ENCODE assay signal across 6 cellular contexts in the genomic region with DNA sequence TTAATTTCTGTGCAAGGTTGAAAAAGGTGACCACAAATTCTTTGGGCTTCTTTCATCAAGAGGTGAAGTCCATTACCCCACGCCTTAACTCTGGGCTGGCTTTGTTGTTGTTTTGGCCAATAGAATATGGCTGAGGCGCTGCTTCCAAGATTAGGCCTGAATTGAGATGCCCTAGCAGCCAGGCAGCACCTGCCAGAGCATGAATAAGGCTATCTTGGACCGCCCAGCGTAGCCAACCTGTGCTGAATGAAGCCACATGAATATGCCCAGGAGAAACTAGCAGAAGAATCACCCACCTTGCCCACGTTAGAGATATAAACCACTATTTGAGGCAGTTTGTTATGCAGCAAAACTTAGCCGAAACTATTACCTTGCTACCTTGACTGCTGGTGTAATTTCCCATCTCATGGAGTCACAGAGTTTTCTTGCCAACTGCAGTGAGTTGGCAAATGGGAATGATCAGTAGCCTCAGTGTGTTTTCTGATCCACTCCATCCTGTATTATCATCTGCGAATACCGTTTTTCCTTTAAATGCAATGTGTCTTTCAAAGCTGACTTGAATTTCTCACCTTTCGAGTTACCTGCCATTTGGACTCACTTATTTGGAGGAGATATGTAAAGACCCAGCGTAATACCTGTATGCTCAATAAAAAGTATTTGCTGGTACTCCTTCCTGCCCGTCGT. TPM values are rescaled to one million over a fixed set of nuclear protein-coding genes. Genes with fewer than 3 reads are reported as not detected.
DNase-seq lines count a peak whose midpoint lies in the region; ATAC-seq and TF ChIP-seq lines count a peak whose summit lies in the region.

No MANE protein-coding gene starts in this region.

- H3K4me3 ChIP-seq in cardiac muscle cell (peak overlapping the region; percentile 72), fibroblast of mammary gland (ENCODE audit: control insufficient read depth, low read depth, low read length) (peak overlapping the region; percentile 91), suprapubic skin (peak overlapping the region; percentile 85)

- WGBS in suprapubic skin = 40% methylated on average over 12 of the region's 12 CpGs

- TF ChIP-seq EP300 in suprapubic skin (IDR thresholded peaks at IDR 0.05) = no peak

- H3K4me1 ChIP-seq in cardiac muscle cell (ENCODE audit: low read depth) = peaks cover 13% of the 10 kb centered on the region
- peaks cover 20% of the 10 kb centered on the region for H3K4me1 ChIP-seq in suprapubic skin

- DNase-seq in cardiac muscle cell (ENCODE audit: low read depth in 1 of 2, low spot score in 1 of 2) (peak in 1 of 2 donors; percentile 7), left cardiac atrium (no peak), fibroblast of mammary gland (ENCODE audit: low read depth) (peak; percentile 24), suprapubic skin (ENCODE audit: low spot score in 2 of 2) (no peak), NCI-H1092 (lab: John Stamatoyannopoulos, UW) (no peak)
- DNase-seq in activated effector memory CD4-positive, alpha-beta T cell treated with anti-CD3 and anti-CD28 coated beads, Interleukin-2, amount 50 U/mL, for 16 hours = no peak

- no peak for TF ChIP-seq CTCF in cardiac muscle cell (IDR thresholded peaks at IDR 0.05; ENCODE audit: low read depth, low read length)
- TF ChIP-seq CTCF in fibroblast of mammary gland (conservative IDR thresholded peaks at IDR 0.05; ENCODE audit: control insufficient read depth, insufficient read depth, low read depth, low read length) = no peak
- no peak for TF ChIP-seq CTCF in suprapubic skin (IDR thresholded peaks at IDR 0.05)

- intact Hi-C loops in left cardiac atrium (cut with DNase I) = no loop called here

- H3K36me3 ChIP-seq in cardiac muscle cell (no peaks in the 10 kb centered on the region), suprapubic skin (peaks cover 4% of the 10 kb centered on the region)

- no peak for TF ChIP-seq POLR2A in suprapubic skin (IDR thresholded peaks at IDR 0.05)

- no peaks in the 10 kb centered on the region for H3K27me3 ChIP-seq in cardiac muscle cell
- H3K27me3 ChIP-seq in suprapubic skin = no peaks in the 10 kb centered on the region

- ATAC-seq in left cardiac atrium = no peak

- no peak overlapping the region for H3K27ac ChIP-seq in cardiac muscle cell
- H3K27ac ChIP-seq in suprapubic skin = peak overlapping the region; percentile 90

- H3K9me3 ChIP-seq in cardiac muscle cell (ENCODE audit: low read depth) (no peaks in the 10 kb centered on the region), suprapubic skin (no peaks in the 10 kb centered on the region)

RNA-seq across cellular contexts. Expression of gene TSGA10, which starts 0.7 kb away (rescaled TPM):
- total RNA-seq in cardiac muscle cell (5.1 and 7.8 TPM in 2 replicates), left cardiac atrium (1 to 10 TPM; 3.6 to 4.0 TPM), suprapubic skin (10 to 100 TPM in 1 of 4 donors, 1 to 10 TPM in 3; 7.5 to 13.4 (median 8.1) TPM)
- 5.8 and 7.3 TPM in 2 replicates for polyA plus RNA-seq in cardiac muscle cell

RNA-seq across cellular contexts. Expression of gene LIPT1, which starts 0.7 kb away (rescaled TPM):
- total RNA-seq in cardiac muscle cell (2.4 and 6.6 TPM in 2 replicates), left cardiac atrium (1 to 10 TPM; 6.0 to 7.1 TPM), suprapubic skin (1 to 10 TPM; 4.0 to 6.9 (median 5.0) TPM)
- polyA plus RNA-seq in cardiac muscle cell = 4.7 and 10.9 TPM in 2 replicates

RNA-seq across cellular contexts. Expression of gene C2orf15, which starts 12.6 kb away (rescaled TPM):
- 2.3 and 2.4 TPM in 2 replicates for total RNA-seq in cardiac muscle cell
- 2.3 and 5.9 TPM in 2 replicates for polyA plus RNA-seq in cardiac muscle cell
- total RNA-seq in left cardiac atrium = under 1 TPM in 1 of 2 donors, not detected in 1; 0.26 TPM
- 1 to 10 TPM in 3 of 4 donors, under 1 TPM in 1; 0.72 to 4.6 (median 2.6) TPM for total RNA-seq in suprapubic skin

RNA-seq across cellular contexts. Expression of gene MITD1, which starts 26.8 kb away (rescaled TPM):
- total RNA-seq in cardiac muscle cell (14.4 and 25.1 TPM in 2 replicates), left cardiac atrium (10 to 100 TPM; 16.2 to 17.6 TPM), suprapubic skin (10 to 100 TPM; 20.0 to 59.5 (median 27.9) TPM)
- 31.1 and 42.5 TPM in 2 replicates for polyA plus RNA-seq in cardiac muscle cell

RNA-seq across cellular contexts. Expression of gene MRPL30, which starts 26.9 kb away (rescaled TPM):
- 37.3 and 38.3 TPM in 2 replicates for total RNA-seq in cardiac muscle cell
- 33.7 and 37.3 TPM in 2 replicates for polyA plus RNA-seq in cardiac muscle cell
- total RNA-seq in left cardiac atrium = 10 to 100 TPM; 25.4 to 25.8 TPM
- 10 to 100 TPM; 19.4 to 32.3 (median 28.1) TPM for total RNA-seq in suprapubic skin
